ENCODE assay signal across 16 cellular contexts in genomic region chr13:91031508-91031907, GRCh38.
"Had no signal": no experiment of that assay in that cellular context is flagged by ENCODE, and none has a peak within 500 bp of the region (broad histone marks: within the 10 kb centered on the region; RNA-seq: fewer than 3 reads in every experiment).

No MANE protein-coding gene starts in this region.

- H3K4me3 Mint-ChIP-seq: activated B cell treated with CpG ODN at 0.5 μM for 24 hours; activated CD4-positive, alpha-beta T cell treated with anti-CD3 and anti-CD28 coated beads, Interleukin-2, amount 10 ng/mL, durations not matched to agents 7 days and 5 days; activated naive CD4-positive, alpha-beta T cell treated with anti-CD3 and anti-CD28 coated beads, Interleukin-2, amount 10 ng/mL, durations not matched to agents 7 days and 5 days; stimulated activated naive CD8-positive, alpha-beta T cell treated with anti-CD3 and anti-CD28 coated beads, Interleukin-15, Interleukin-2, amounts not matched to agents 100 ng/mL and 50 ng/mL, for 24 hours had no signal

- H3K27me3 Mint-ChIP-seq: activated B cell treated with CpG ODN at 0.5 μM for 24 hours; activated CD4-positive, alpha-beta T cell treated with anti-CD3 and anti-CD28 coated beads, Interleukin-2, amount 10 ng/mL, durations not matched to agents 7 days and 5 days; activated naive CD4-positive, alpha-beta T cell treated with anti-CD3 and anti-CD28 coated beads, Interleukin-2, amount 10 ng/mL, durations not matched to agents 7 days and 5 days; stimulated activated naive CD8-positive, alpha-beta T cell treated with anti-CD3 and anti-CD28 coated beads, Interleukin-15, Interleukin-2, amounts not matched to agents 100 ng/mL and 50 ng/mL, for 24 hours had no signal

- H3K4me1 Mint-ChIP-seq: activated B cell treated with CpG ODN at 0.5 μM for 24 hours; activated CD4-positive, alpha-beta T cell treated with anti-CD3 and anti-CD28 coated beads, Interleukin-2, amount 10 ng/mL, durations not matched to agents 7 days and 5 days; activated naive CD4-positive, alpha-beta T cell treated with anti-CD3 and anti-CD28 coated beads, Interleukin-2, amount 10 ng/mL, durations not matched to agents 7 days and 5 days had no signal

- ATAC-seq: gastrocnemius medialis, left ventricle myocardium superior had no signal

- H3K27ac ChIP-seq: adrenal gland, epithelial cell of prostate, gastrocnemius medialis, parathyroid adenoma had no signal

- DNase-seq: activated B cell treated with CpG ODN at 0.5 μM for 24 hours; activated CD4-positive, alpha-beta T cell treated with anti-CD3 and anti-CD28 coated beads, Interleukin-2, amount 10 ng/mL, durations not matched to agents 7 days and 5 days; activated CD8-positive, alpha-beta memory T cell treated with anti-CD3 and anti-CD28 coated beads for 24 hours; activated naive CD4-positive, alpha-beta T cell treated with anti-CD3 and anti-CD28 coated beads, Interleukin-2, amount 10 ng/mL, durations not matched to agents 7 days and 5 days; adrenal gland; central memory CD4-positive, alpha-beta T cell; cortex of kidney; effector CD8-positive, alpha-beta T cell; gastrocnemius medialis; left ventricle myocardium superior; stimulated activated CD4-positive, alpha-beta T cell treated with anti-CD3 and anti-CD28 coated beads, Interleukin-4, amount 100 ng/mL, for 1 hour; T-helper 9 cell had no signal

- H3K9me3 Mint-ChIP-seq: activated B cell treated with CpG ODN at 0.5 μM for 24 hours; activated CD4-positive, alpha-beta T cell treated with anti-CD3 and anti-CD28 coated beads, Interleukin-2, amount 10 ng/mL, durations not matched to agents 7 days and 5 days; activated naive CD4-positive, alpha-beta T cell treated with anti-CD3 and anti-CD28 coated beads, Interleukin-2, amount 10 ng/mL, durations not matched to agents 7 days and 5 days; activated T-helper 2 cell treated with anti-CD3 and anti-CD28 coated beads, Interferon-gamma antibody, Interleukin-2, Interleukin-4, amounts not matched to agents 10 μg/mL and 5 μg/mL and 100 μg/mL, durations not matched to agents 14 hours and 24 hours and 36 hours had no signal

- H3K4me1 ChIP-seq: adrenal gland, gastrocnemius medialis, parathyroid adenoma had no signal

- H3K27ac Mint-ChIP-seq: activated B cell treated with CpG ODN at 0.5 μM for 24 hours; activated CD4-positive, alpha-beta T cell treated with anti-CD3 and anti-CD28 coated beads, Interleukin-2, amount 10 ng/mL, durations not matched to agents 7 days and 5 days; activated naive CD4-positive, alpha-beta T cell treated with anti-CD3 and anti-CD28 coated beads, Interleukin-2, amount 10 ng/mL, durations not matched to agents 7 days and 5 days; activated T-helper 2 cell treated with anti-CD3 and anti-CD28 coated beads, Interferon-gamma antibody, Interleukin-2, Interleukin-4, amounts not matched to agents 10 μg/mL and 5 μg/mL and 100 μg/mL, durations not matched to agents 14 hours and 24 hours and 36 hours; stimulated activated naive CD8-positive, alpha-beta T cell treated with anti-CD3 and anti-CD28 coated beads, Interleukin-15, Interleukin-2, amounts not matched to agents 100 ng/mL and 50 ng/mL, for 24 hours had no signal

- H3K9ac ChIP-seq: parathyroid adenoma had no signal

- H3K36me3 ChIP-seq: adrenal gland, gastrocnemius medialis had no signal

- H3K79me2 ChIP-seq: parathyroid adenoma had no signal

- H3K36me3 Mint-ChIP-seq: activated naive CD4-positive, alpha-beta T cell treated with anti-CD3 and anti-CD28 coated beads, Interleukin-2, amount 10 ng/mL, durations not matched to agents 7 days and 5 days had no signal

- H3K4me3 ChIP-seq: adrenal gland, gastrocnemius medialis had no signal

- H2AFZ ChIP-seq: parathyroid adenoma had no signal

- H3K27me3 ChIP-seq: adrenal gland, gastrocnemius medialis had no signal

- H3K9me3 ChIP-seq: adrenal gland, gastrocnemius medialis had no signal
